ENCODE assay signal across 13 cellular contexts in genomic region chr9:126673689-126674364, GRCh38.
A peak's percentile ranks its signal among the peaks of the same experiment; 100 is the strongest.
DNase-seq lines count a peak whose midpoint lies in the region; ATAC-seq and TF ChIP-seq lines count a peak whose summit lies in the region.
"Had no signal": no experiment of that assay in that cellular context is flagged by ENCODE, and none has a peak within 500 bp of the region (broad histone marks: within the 10 kb centered on the region; RNA-seq: fewer than 3 reads in every experiment).

No MANE protein-coding gene starts in this region.

- peaks cover 62% of the 10 kb centered on the region for H3K27me3 Mint-ChIP-seq in GM23338 (ENCODE audit: insufficient read depth, low read depth, poor library complexity)
- peaks cover 64% of the 10 kb centered on the region for H3K27me3 Mint-ChIP-seq in activated T-cell treated with anti-CD3 and anti-CD28 coated beads, Interleukin-2, amount 50 U/mL, for 72 hours (ENCODE audit: low read depth)

- peak overlapping the region; percentile 79 for H3K4me2 ChIP-seq in GM23338

- no peaks in the 10 kb centered on the region; the same call in 1 of the 2 replicates for H3F3A ChIP-seq in GM23338 (replicated peaks; ENCODE audit: low read depth)

- H4K20me1 ChIP-seq in GM23338 (replicated peaks; ENCODE audit: insufficient read depth) = no peaks in the 10 kb centered on the region

- intact Hi-C loops in right lobe of liver (cut with DNase I) = no loop called here

- TF ChIP-seq POLR2A in right lobe of liver (IDR thresholded peaks at IDR 0.05) = no peak

- H3K27ac ChIP-seq in GM23338 (ENCODE audit: low read depth) = no peak overlapping the region
- no peak overlapping the region for H3K27ac ChIP-seq in right lobe of liver
- H3K27ac ChIP-seq: heart right ventricle had no signal

- no peaks in the 10 kb centered on the region for H3K9me3 ChIP-seq in right lobe of liver
- H3K9me3 ChIP-seq: heart right ventricle had no signal

- H3K36me3 Mint-ChIP-seq in GM23338 (ENCODE audit: low read depth) = no peaks in the 10 kb centered on the region
- peaks cover 0 to 2% of the 10 kb centered on the region in 2 donors for H3K36me3 Mint-ChIP-seq in activated T-cell treated with anti-CD3 and anti-CD28 coated beads, Interleukin-2, amount 50 U/mL, for 72 hours (ENCODE audit: insufficient read depth in 2 of 2)
- H3K36me3 Mint-ChIP-seq: activated naive CD8-positive, alpha-beta T cell had no signal

- TF ChIP-seq CTCF in GM23338 (conservative IDR thresholded peaks at IDR 0.05; ENCODE audit: low read depth in 2 of 2) = no peak
- no peak for TF ChIP-seq CTCF in right lobe of liver (IDR thresholded peaks at IDR 0.05)

- 0% methylated on average over 1 of the region's 13 CpGs for WGBS in right lobe of liver (ENCODE audit: insufficient coverage, low coverage, low lambda C conversion rate, missing lambda C conversion rate)

- H3K9me3 Mint-ChIP-seq in GM23338 = no peaks in the 10 kb centered on the region; the same call in 2 of the 3 replicates
- H3K9me3 Mint-ChIP-seq in activated T-cell treated with anti-CD3 and anti-CD28 coated beads, Interleukin-2, amount 50 U/mL, for 72 hours = no peaks in the 10 kb centered on the region
- H3K9me3 Mint-ChIP-seq: activated B cell treated with CpG ODN at 0.5 μM for 24 hours had no signal

- peaks cover 60% of the 10 kb centered on the region for H3K27me3 ChIP-seq in GM23338 (ENCODE audit: insufficient read depth)
- peaks cover 0 to 10% of the 10 kb centered on the region in 2 donors for H3K27me3 ChIP-seq in right lobe of liver

- H3K79me2 ChIP-seq in GM23338 (replicated peaks; ENCODE audit: insufficient read depth) = no peaks in the 10 kb centered on the region

- peaks cover 46% of the 10 kb centered on the region for H3K4me1 Mint-ChIP-seq in GM23338
- H3K4me1 Mint-ChIP-seq in activated T-cell treated with anti-CD3 and anti-CD28 coated beads, Interleukin-2, amount 50 U/mL, for 72 hours (ENCODE audit: low read depth) = peaks cover 24% of the 10 kb centered on the region
- H3K4me1 Mint-ChIP-seq: activated B cell treated with CpG ODN at 0.5 μM for 24 hours had no signal

- H3K4me3 Mint-ChIP-seq in GM23338 = 0 out of 3 replicates have a peak overlapping the region, but pooled peaks have one; percentile 12
- H3K4me3 Mint-ChIP-seq in activated T-cell treated with anti-CD3 and anti-CD28 coated beads, Interleukin-2, amount 50 U/mL, for 72 hours = no peak overlapping the region
- H3K4me3 Mint-ChIP-seq: activated B cell treated with CpG ODN at 0.5 μM for 24 hours; activated naive CD8-positive, alpha-beta T cell had no signal

- DNase-seq in GM23338 (ENCODE audit: low spot score) (peak; percentile 63), NCI-H2227 (lab: John Stamatoyannopoulos, UW; ENCODE audit: unreplicated experiment) (peak; percentile 78), astrocyte of the hippocampus (ENCODE audit: low read depth, low spot score) (peak; percentile 39), right lobe of liver (peak; percentile 82 to 89 (median 87)), GF-D8 (lab: John Stamatoyannopoulos, UW) (no peak)
- DNase-seq in activated T-cell treated with anti-CD3 and anti-CD28 coated beads, Interleukin-2, amount 50 U/mL, for 72 hours = no peak
- DNase-seq in activated CD4-positive, alpha-beta T cell treated with anti-CD3 and anti-CD28 coated beads for 4 hours = no peak
- DNase-seq: activated B cell treated with CpG ODN at 0.5 μM for 24 hours; activated CD8-positive, alpha-beta memory T cell treated with anti-CD3 and anti-CD28 coated beads, Interleukin-2, amount 50 U/mL, for 48 hours; heart right ventricle; NCI-H526 treated with DMSO at 0.1 percent for 48 hours had no signal

- H3K9me2 ChIP-seq in GM23338 (ENCODE audit: insufficient read depth) = no peaks in the 10 kb centered on the region

- H2AFZ ChIP-seq in GM23338 = peak overlapping the region; percentile 59

- H3K36me3 ChIP-seq in GM23338 (ENCODE audit: insufficient read depth) (no peaks in the 10 kb centered on the region), right lobe of liver (no peaks in the 10 kb centered on the region)
- H3K36me3 ChIP-seq: heart right ventricle had no signal

- ATAC-seq in GM23338 = peak; percentile 2
- ATAC-seq in right lobe of liver = peak; percentile 50 to 97 (median 83)
- no peak for ATAC-seq in activated T-cell treated with anti-CD3 and anti-CD28 coated beads, Interleukin-2, amount 50 U/mL, for 72 hours (replicated peaks in 1 of 2)
- no peak for ATAC-seq in GM19328 (IDR thresholded peaks at IDR 0.05; ENCODE audit: unreplicated experiment)
- ATAC-seq: heart right ventricle had no signal

- no peak overlapping the region for H3K27ac Mint-ChIP-seq in GM23338
- H3K27ac Mint-ChIP-seq in activated T-cell treated with anti-CD3 and anti-CD28 coated beads, Interleukin-2, amount 50 U/mL, for 72 hours = no peak overlapping the region
- H3K27ac Mint-ChIP-seq: activated B cell treated with CpG ODN at 0.5 μM for 24 hours; activated naive CD8-positive, alpha-beta T cell had no signal

- H3K4me1 ChIP-seq in GM23338 (ENCODE audit: insufficient read depth) (peaks cover 73% of the 10 kb centered on the region), right lobe of liver (no peaks in the 10 kb centered on the region)

- H3K4me3 ChIP-seq in GM23338 = peak overlapping the region; percentile 35; the same call in 1 of the 2 replicates
- H3K4me3 ChIP-seq in right lobe of liver = no peak overlapping the region
- H3K4me3 ChIP-seq: heart right ventricle had no signal

TF ChIP-seq in GM23338, 12 proteins besides CTCF, POLR2A, EP300 and RAD21 (continues in another document):
- TF ChIP-seq ZNF462 (CRISPR knock-in tag; IDR thresholded peaks at IDR 0.05) (no peak), STAT1 (IDR thresholded peaks at IDR 0.05; ENCODE audit: unreplicated experiment) (no peak), EZH2phosphoT487 (IDR thresholded peaks at IDR 0.05; ENCODE audit: unreplicated experiment) (no peak), CREB1 (CRISPR knock-in tag; IDR thresholded peaks at IDR 0.05; ENCODE audit: low read depth) (no peak)

Comparison
In these comparisons a context has a peak if more than half of its experiments do, and no peak if none do; other contexts are left out.
1. ATAC-seq: peak in GM23338 (single experiment) and right lobe of liver (4 of 4); none in activated T-cell treated with anti-CD3 and anti-CD28 coated beads, Interleukin-2, amount 50 U/mL, for 72 hours (0 of 2) and GM19328 (single experiment).
2. DNase-seq: peak in GM23338 (single experiment), NCI-H2227 (single experiment), astrocyte of the hippocampus (single experiment) and right lobe of liver (3 of 3); none in activated T-cell treated with anti-CD3 and anti-CD28 coated beads, Interleukin-2, amount 50 U/mL, for 72 hours (0 of 2), GF-D8 (single experiment) and activated CD4-positive, alpha-beta T cell treated with anti-CD3 and anti-CD28 coated beads for 4 hours (0 of 2).